Comparison of ENCODE assay signal across 8 cellular contexts in the genomic region with DNA sequence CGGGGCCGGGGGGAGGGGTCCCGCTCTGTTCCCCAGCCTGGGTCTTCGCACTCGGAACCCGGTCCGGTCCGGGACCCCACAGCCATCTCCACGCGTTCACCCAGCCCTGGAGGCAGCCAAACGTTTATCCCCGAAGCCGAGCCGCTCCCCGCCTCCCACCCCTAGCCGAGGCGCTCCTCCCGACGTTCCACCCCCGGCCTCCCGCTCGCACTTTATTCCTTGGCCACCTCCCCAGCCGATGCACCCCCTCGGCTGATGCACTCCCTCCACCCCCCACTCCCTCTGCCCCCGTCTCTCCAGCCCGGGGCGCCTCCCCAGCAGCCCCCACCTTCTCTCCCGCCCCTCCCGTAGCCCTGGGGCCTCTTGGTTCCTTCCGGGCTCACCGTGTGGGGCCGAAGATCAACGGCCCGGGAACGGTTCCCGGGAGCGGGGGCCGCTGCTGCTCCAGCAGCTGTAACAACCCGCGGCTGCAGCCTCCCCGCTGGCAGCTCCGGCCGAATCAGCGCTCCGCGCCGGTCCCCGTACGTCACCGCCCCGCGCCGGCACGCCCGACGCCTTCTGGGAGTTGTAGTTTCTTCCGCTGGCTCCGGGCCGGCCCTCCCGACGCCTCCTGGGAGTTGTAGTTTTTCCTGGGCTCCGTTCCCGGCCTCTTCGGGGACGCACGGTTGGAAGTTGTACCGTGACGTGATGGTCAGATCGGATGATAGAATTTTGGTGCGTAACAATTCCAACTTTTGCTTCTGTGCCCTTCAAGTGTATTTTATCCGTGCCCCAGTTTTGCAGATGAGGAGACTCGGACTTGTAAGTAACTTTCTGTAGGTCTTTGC. TPM values are rescaled to one million over a fixed set of nuclear protein-coding genes. Genes with fewer than 3 reads are reported as not detected.
DNase-seq lines count a peak whose midpoint lies in the region; ATAC-seq, FAIRE-seq and TF ChIP-seq lines count a peak whose summit lies in the region.

A gene with protein sequence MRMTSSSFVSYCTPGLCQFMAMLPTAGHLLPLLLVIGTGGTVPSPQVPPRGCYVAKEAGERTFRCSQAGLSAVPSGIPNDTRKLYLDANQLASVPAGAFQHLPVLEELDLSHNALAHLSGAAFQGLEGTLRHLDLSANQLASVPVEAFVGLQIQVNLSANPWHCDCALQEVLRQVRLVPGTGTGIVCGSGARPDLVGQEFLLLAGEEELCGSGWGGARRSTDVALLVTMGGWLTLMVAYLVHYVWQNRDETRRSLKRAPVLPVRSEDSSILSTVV (plus strand): TSS at position 632 of the 827 bp plus-strand sequence. CDS start 13,792 bp downstream, outside the sequence.
A gene with protein sequence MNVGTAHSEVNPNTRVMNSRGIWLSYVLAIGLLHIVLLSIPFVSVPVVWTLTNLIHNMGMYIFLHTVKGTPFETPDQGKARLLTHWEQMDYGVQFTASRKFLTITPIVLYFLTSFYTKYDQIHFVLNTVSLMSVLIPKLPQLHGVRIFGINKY (minus strand): TSS at position 501 of the 827 bp plus-strand sequence. CDS start 3,398 bp downstream, outside the sequence.

- TF ChIP-seq EP300 in gastroesophageal sphincter (IDR thresholded peaks at IDR 0.05) = no peak

- H3K27ac ChIP-seq in HEK293 (ENCODE audit: extremely low read depth, low read depth, low read length) (peak within 1 kb of the TSS; percentile 84), gastroesophageal sphincter (peak within 1 kb of the TSS; percentile 88 to 96 (median 92)), neutrophil (peak within 1 kb of the TSS; percentile 78), substantia nigra (ENCODE audit: low read depth, low read length, poor library complexity, severe bottlenecking) (peak within 1 kb of the TSS; percentile 63)

- 0 out of 2 replicates have a peak, but pooled peaks have one; percentile 11 for TF ChIP-seq CTCF in HEK293 (tag by site-specific recombination; IDR thresholded peaks at IDR 0.05)
- peak in 2 of 4 experiments; percentile 0 to 7 for TF ChIP-seq CTCF in gastroesophageal sphincter (IDR thresholded peaks at IDR 0.05)
- peak; percentile 31 for TF ChIP-seq CTCF in neutrophil (IDR thresholded peaks at IDR 0.05)

- in situ Hi-C loops in SK-MEL-5 (cut with HindIII; ENCODE audit: low pct_unique_long_range_greater_than_20kb, low sequenced_read_pairs) = no loop called here

- H3K36me3 ChIP-seq in HEK293 (ENCODE audit: control insufficient read depth in 2 of 2, insufficient read depth in 1 of 2, low read length in 2 of 2) (peaks cover 8 to 20% of the 10 kb centered on the region in 2 experiments; a peak in 2 of 3 replicates), gastroesophageal sphincter (peaks cover 0 to 21% of the 10 kb centered on the region in 2 donors), neutrophil (peaks cover 21% of the 10 kb centered on the region)

- H3K4me1 Mint-ChIP-seq in activated naive CD4-positive, alpha-beta T cell treated with anti-CD3 and anti-CD28 coated beads, Interleukin-2, amount 10 ng/mL, durations not matched to agents 7 days and 5 days = peaks cover 53% of the 10 kb centered on the region

- H3K9me3 ChIP-seq in HEK293 (ENCODE audit: control insufficient read depth, insufficient read depth, low read depth, low read length) (no peaks in the 10 kb centered on the region), gastroesophageal sphincter (no peaks in the 10 kb centered on the region), neutrophil (no peaks in the 10 kb centered on the region)

- DNase-seq in NAMALWA (ENCODE audit: low spot score) = peak; percentile 91
- peak; percentile 92 for DNase-seq in SK-MEL-5 (ENCODE audit: low read depth, low spot score)
- DNase-seq in activated naive CD4-positive, alpha-beta T cell treated with anti-CD3 and anti-CD28 coated beads, Interleukin-2, amount 10 ng/mL, durations not matched to agents 7 days and 5 days = peak; percentile 94
- DNase-seq in substantia nigra (lab: John Stamatoyannopoulos, UW) = peak; percentile 58 to 96 (median 92)

- peaks cover 29% of the 10 kb centered on the region for H3K36me3 Mint-ChIP-seq in activated naive CD4-positive, alpha-beta T cell treated with anti-CD3 and anti-CD28 coated beads, Interleukin-2, amount 10 ng/mL, durations not matched to agents 7 days and 5 days

- CTCF ChIA-PET in HEK293 (lab: Yijun Ruan, JAX) = interaction anchor here (0.6 to 1.6 kb wide), 4 partner anchors 12 to 869 kb away, joined by 3 to 8 read pairs (median 5); no protein-coding TSS in a partner anchor
- CTCF ChIA-PET in activated naive CD4-positive, alpha-beta T cell treated with anti-CD3 and anti-CD28 coated beads, Interleukin-2, amount 10 ng/mL, durations not matched to agents 7 days and 5 days (lab: Charles Lee) = interaction anchor here (1.5 to 2.3 kb wide), 3 partner anchors 31 to 54 kb away, joined by 4 to 9 read pairs (median 8); a partner anchor contains a TSS

- H3K4me3 ChIP-seq in HEK293 (ENCODE audit: low read depth, low read length) (peak within 1 kb of the TSS; percentile 92), gastroesophageal sphincter (peak within 1 kb of the TSS; percentile 60 to 96), neutrophil (ENCODE audit: low read depth in 1 of 2, low read length in 1 of 2) (peak within 1 kb of the TSS; percentile 60 to 99)

- H3K27me3 Mint-ChIP-seq in activated naive CD4-positive, alpha-beta T cell treated with anti-CD3 and anti-CD28 coated beads, Interleukin-2, amount 10 ng/mL, durations not matched to agents 7 days and 5 days = no peaks in the 10 kb centered on the region

- H3K4me1 ChIP-seq in HEK293 (ENCODE audit: control insufficient read depth, insufficient read depth, low read length) (peaks cover 18% of the 10 kb centered on the region), gastroesophageal sphincter (peaks cover 4 to 56% (median 24%) of the 10 kb centered on the region in 3 donors), neutrophil (ENCODE audit: control insufficient read depth in 1 of 2, insufficient read depth in 1 of 2, low read depth in 1 of 2, low read length in 1 of 2) (peaks cover 42 to 44% of the 10 kb centered on the region in 2 experiments)

- peak; percentile 96 for ATAC-seq in gastroesophageal sphincter

- peak; percentile 68 to 69 for TF ChIP-seq POLR2A in gastroesophageal sphincter (IDR thresholded peaks at IDR 0.05)

- H3K27me3 ChIP-seq in gastroesophageal sphincter (no peaks in the 10 kb centered on the region), neutrophil (no peaks in the 10 kb centered on the region)

- H3K27ac Mint-ChIP-seq in activated naive CD4-positive, alpha-beta T cell treated with anti-CD3 and anti-CD28 coated beads, Interleukin-2, amount 10 ng/mL, durations not matched to agents 7 days and 5 days = peak within 1 kb of the TSS; percentile 98

- H3K9me3 Mint-ChIP-seq in activated naive CD4-positive, alpha-beta T cell treated with anti-CD3 and anti-CD28 coated beads, Interleukin-2, amount 10 ng/mL, durations not matched to agents 7 days and 5 days = no peaks in the 10 kb centered on the region

- POLR2A ChIA-PET in HEK293 (lab: Yijun Ruan, JAX) = interaction anchor here (0.6 to 2.2 kb wide), 10 partner anchors 9 to 227 kb away, joined by 3 to 14 read pairs (median 4); a partner anchor contains a TSS

- H3K4me3 Mint-ChIP-seq in activated naive CD4-positive, alpha-beta T cell treated with anti-CD3 and anti-CD28 coated beads, Interleukin-2, amount 10 ng/mL, durations not matched to agents 7 days and 5 days = peak within 1 kb of the TSS; percentile 81

- peak; percentile 93 for FAIRE-seq in G401.6 (lab: Jason Lieb, UNC)

- 0% methylated on average over 3 to 20 of the region's 72 CpGs for WGBS in gastroesophageal sphincter (ENCODE audit: low coverage in 1 of 2), 2 donors

TF ChIP-seq in HEK293, 187 proteins besides CTCF, POLR2A, EP300 and RAD21 (continues in another document):
- TF ChIP-seq ZNF37A (tag by site-specific recombination; IDR thresholded peaks at IDR 0.05) = no peak
- TF ChIP-seq SETDB1 (IDR thresholded peaks at IDR 0.05; ENCODE audit: insufficient read length, low read length) = no peak
- no peak for TF ChIP-seq ZNF555 (tag by site-specific recombination; conservative IDR thresholded peaks at IDR 0.05)
- TF ChIP-seq, protein P1, sequence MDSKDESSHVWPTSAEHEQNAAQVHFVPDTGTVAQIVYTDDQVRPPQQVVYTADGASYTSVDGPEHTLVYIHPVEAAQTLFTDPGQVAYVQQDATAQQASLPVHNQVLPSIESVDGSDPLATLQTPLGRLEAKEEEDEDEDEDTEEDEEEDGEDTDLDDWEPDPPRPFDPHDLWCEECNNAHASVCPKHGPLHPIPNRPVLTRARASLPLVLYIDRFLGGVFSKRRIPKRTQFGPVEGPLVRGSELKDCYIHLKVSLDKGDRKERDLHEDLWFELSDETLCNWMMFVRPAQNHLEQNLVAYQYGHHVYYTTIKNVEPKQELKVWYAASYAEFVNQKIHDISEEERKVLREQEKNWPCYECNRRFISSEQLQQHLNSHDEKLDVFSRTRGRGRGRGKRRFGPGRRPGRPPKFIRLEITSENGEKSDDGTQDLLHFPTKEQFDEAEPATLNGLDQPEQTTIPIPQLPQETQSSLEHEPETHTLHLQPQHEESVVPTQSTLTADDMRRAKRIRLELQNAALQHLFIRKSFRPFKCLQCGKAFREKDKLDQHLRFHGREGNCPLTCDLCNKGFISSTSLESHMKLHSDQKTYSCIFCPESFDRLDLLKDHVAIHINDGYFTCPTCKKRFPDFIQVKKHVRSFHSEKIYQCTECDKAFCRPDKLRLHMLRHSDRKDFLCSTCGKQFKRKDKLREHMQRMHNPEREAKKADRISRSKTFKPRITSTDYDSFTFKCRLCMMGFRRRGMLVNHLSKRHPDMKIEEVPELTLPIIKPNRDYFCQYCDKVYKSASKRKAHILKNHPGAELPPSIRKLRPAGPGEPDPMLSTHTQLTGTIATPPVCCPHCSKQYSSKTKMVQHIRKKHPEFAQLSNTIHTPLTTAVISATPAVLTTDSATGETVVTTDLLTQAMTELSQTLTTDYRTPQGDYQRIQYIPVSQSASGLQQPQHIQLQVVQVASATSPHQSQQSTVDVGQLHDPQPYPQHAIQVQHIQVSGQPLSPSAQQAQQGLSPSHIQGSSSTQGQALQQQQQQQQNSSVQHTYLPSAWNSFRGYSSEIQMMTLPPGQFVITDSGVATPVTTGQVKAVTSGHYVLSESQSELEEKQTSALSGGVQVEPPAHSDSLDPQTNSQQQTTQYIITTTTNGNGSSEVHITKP (tag by site-specific recombination; IDR thresholded peaks at IDR 0.05) = peak; percentile 81
- no peak for TF ChIP-seq ZNF155 (tag by site-specific recombination; IDR thresholded peaks at IDR 0.05)
- TF ChIP-seq ZNF768 (tag by site-specific recombination; IDR thresholded peaks at IDR 0.05) = no peak
- no peak for TF ChIP-seq ZNF558 (tag by site-specific recombination; IDR thresholded peaks at IDR 0.05)
- no peak for TF ChIP-seq HOXC10 (CRISPR knock-in tag; IDR thresholded peaks at IDR 0.05)

RNA-seq across cellular contexts. Expression of the first gene that starts in this region (rescaled TPM):
- total RNA-seq in SK-MEL-5 (2014; rRNA removed; shearing (Covaris generic)) = not detected in 2 replicates
- not detected in 2 replicates for polyA plus RNA-seq in SK-MEL-5 (2015; cell fraction: cytosol; rRNA removed)
- polyA plus RNA-seq in SK-MEL-5 (2015; cell fraction: nucleus; rRNA removed) = not detected in 2 replicates
- 1 to 10 TPM in 1 of 4 donors, not detected in 3; 1.1 TPM for total RNA-seq in gastroesophageal sphincter

RNA-seq across cellular contexts. Expression of the second gene that starts in this region (rescaled TPM):
- total RNA-seq in SK-MEL-5 (2014; rRNA removed; shearing (Covaris generic)) = 32.4 and 33.7 TPM in 2 replicates
- 41.4 and 46.5 TPM in 2 replicates for polyA plus RNA-seq in SK-MEL-5 (2015; cell fraction: cytosol; rRNA removed)
- polyA plus RNA-seq in SK-MEL-5 (2015; cell fraction: nucleus; rRNA removed) = 12.5 and 16.5 TPM in 2 replicates
- total RNA-seq in gastroesophageal sphincter = 10 to 100 TPM; 41.9 to 51.2 (median 46.9) TPM

Comparison
In these comparisons a context has a peak if more than half of its experiments do, and no peak if none do; other contexts are left out.
1. Peak in every context shown above with its lines: DNase-seq, ATAC-seq, H3K4me3 ChIP-seq and H3K27ac ChIP-seq.